8 cellular contexts compared by ENCODE assay signal in genomic region chrX:47218280-47218919, GRCh38. TPM values are rescaled to one million over a fixed set of nuclear protein-coding genes. Genes with fewer than 3 reads are reported as not detected.
A peak's percentile ranks its signal among the peaks of the same experiment; 100 is the strongest.
DNase-seq lines count a peak whose midpoint lies in the region; ATAC-seq and TF ChIP-seq lines count a peak whose summit lies in the region.

TSS of gene CDK16 (plus strand) at chrX:47218681. CDS start at chrX:47223558, 4,877 bp downstream.

- H3K27me3 ChIP-seq in left ventricle myocardium inferior (ENCODE audit: low read depth) (no peaks in the 10 kb centered on the region), uterus (no peaks in the 10 kb centered on the region)

- TF ChIP-seq POLR2A in uterus (IDR thresholded peaks at IDR 0.05): peak; percentile 79 to 94

- H3K9me3 Mint-ChIP-seq in T-helper 1 cell treated with Interleukin-12 subunit alpha and Interleukin-12 subunit beta and Interleukin-4 antibody, amounts not matched to agents 30 μg/mL and 1 μg/mL, for 36 hours: no peaks in the 10 kb centered on the region

- no peaks in the 10 kb centered on the region for H3K27me3 Mint-ChIP-seq in T-helper 1 cell treated with Interleukin-12 subunit alpha and Interleukin-12 subunit beta and Interleukin-4 antibody, amounts not matched to agents 30 μg/mL and 1 μg/mL, for 36 hours (ENCODE audit: low read depth)

- H3K36me3 ChIP-seq in left ventricle myocardium inferior (peaks cover 21% of the 10 kb centered on the region), uterus (no peaks in the 10 kb centered on the region)

- H3K27ac ChIP-seq in left ventricle myocardium inferior (replicated peaks) (peak within 1 kb of the TSS; percentile 98), uterus (peak within 1 kb of the TSS; percentile 95)

- H3K4me3 Mint-ChIP-seq in T-helper 1 cell treated with Interleukin-12 subunit alpha and Interleukin-12 subunit beta and Interleukin-4 antibody, amounts not matched to agents 30 μg/mL and 1 μg/mL, for 36 hours: peak within 1 kb of the TSS; percentile 93

- peaks cover 15% of the 10 kb centered on the region for H3K36me3 Mint-ChIP-seq in T-helper 1 cell treated with Interleukin-12 subunit alpha and Interleukin-12 subunit beta and Interleukin-4 antibody, amounts not matched to agents 30 μg/mL and 1 μg/mL, for 36 hours (ENCODE audit: low read depth)

- peak within 1 kb of the TSS; percentile 100 for H3K27ac Mint-ChIP-seq in T-helper 1 cell treated with Interleukin-12 subunit alpha and Interleukin-12 subunit beta and Interleukin-4 antibody, amounts not matched to agents 30 μg/mL and 1 μg/mL, for 36 hours

- DNase-seq in GM13976 (ENCODE audit: low spot score) (peak; percentile 87), NCI-H1417 treated with DMSO at 0.1 percent for 48 hours (lab: John Stamatoyannopoulos, UW) (peak; percentile 93), amniotic stem cell (lab: John Stamatoyannopoulos, UW) (peak; percentile 61), left ventricle myocardium inferior (peak; percentile 70), pulmonary artery endothelial cell (ENCODE audit: low read depth, low spot score) (peak; percentile 52), uterus (peak; percentile 82 to 85)

- ATAC-seq in HG02798 (IDR thresholded peaks at IDR 0.05; ENCODE audit: poor library complexity, unreplicated experiment): peak; percentile 47

- H3K4me1 ChIP-seq in left ventricle myocardium inferior (peaks cover 37% of the 10 kb centered on the region), uterus (peaks cover 0 to 11% of the 10 kb centered on the region in 2 donors)

- H3K4me3 ChIP-seq in left ventricle myocardium inferior (peak within 1 kb of the TSS; percentile 83), uterus (peak within 1 kb of the TSS; percentile 47 to 87)

- H3K4me1 Mint-ChIP-seq in T-helper 1 cell treated with Interleukin-12 subunit alpha and Interleukin-12 subunit beta and Interleukin-4 antibody, amounts not matched to agents 30 μg/mL and 1 μg/mL, for 36 hours (ENCODE audit: low read depth): peaks cover 26% of the 10 kb centered on the region

- TF ChIP-seq CTCF in GM13976 (IDR thresholded peaks at IDR 0.05; ENCODE audit: borderline replicate concordance, control extremely low read depth, extremely low read depth, insufficient read depth, missing control alignments) (no peak), left ventricle myocardium inferior (IDR thresholded peaks at IDR 0.05; ENCODE audit: borderline replicate concordance) (no peak), uterus (IDR thresholded peaks at IDR 0.05) (no peak)

- H3K9me3 ChIP-seq in left ventricle myocardium inferior (replicated peaks) (no peaks in the 10 kb centered on the region), uterus (no peaks in the 10 kb centered on the region)

- in situ Hi-C loops in GM13976 (cut with MboI; ENCODE audit: low sequenced_read_pairs, unreplicated experiment): no loop called here

- intact Hi-C loops in left ventricle myocardium inferior (cut with micrococcal nuclease) (no loop called here), uterus (cut with DNase I; ENCODE audit: low total_unique reads) (no loop called here)

RNA-seq across cellular contexts. Expression of gene CDK16, which starts in this region (rescaled TPM):
- 120 TPM for total RNA-seq in left ventricle myocardium inferior
- total RNA-seq in pulmonary artery endothelial cell: 61.3 and 75.9 TPM in 2 replicates
- 10 to 100 TPM; 23.2 to 80.5 (median 74.3) TPM for total RNA-seq in uterus

Comparison
In these comparisons a context has a peak if more than half of its experiments do, and no peak if none do; other contexts are left out.
1. Peak in every context shown above with its lines: DNase-seq, ATAC-seq, H3K4me3 ChIP-seq and H3K27ac ChIP-seq.